1 cellular context compared by ENCODE assay signal in genomic region chr11:72969894-72970335, GRCh38.
TF ChIP-seq lines count a peak whose summit lies in the region.

No MANE protein-coding gene starts in this region.

TF ChIP-seq in GM23338, 12 proteins besides CTCF, POLR2A, EP300 and RAD21 (continued from another document):
- TF ChIP-seq, protein P1, sequence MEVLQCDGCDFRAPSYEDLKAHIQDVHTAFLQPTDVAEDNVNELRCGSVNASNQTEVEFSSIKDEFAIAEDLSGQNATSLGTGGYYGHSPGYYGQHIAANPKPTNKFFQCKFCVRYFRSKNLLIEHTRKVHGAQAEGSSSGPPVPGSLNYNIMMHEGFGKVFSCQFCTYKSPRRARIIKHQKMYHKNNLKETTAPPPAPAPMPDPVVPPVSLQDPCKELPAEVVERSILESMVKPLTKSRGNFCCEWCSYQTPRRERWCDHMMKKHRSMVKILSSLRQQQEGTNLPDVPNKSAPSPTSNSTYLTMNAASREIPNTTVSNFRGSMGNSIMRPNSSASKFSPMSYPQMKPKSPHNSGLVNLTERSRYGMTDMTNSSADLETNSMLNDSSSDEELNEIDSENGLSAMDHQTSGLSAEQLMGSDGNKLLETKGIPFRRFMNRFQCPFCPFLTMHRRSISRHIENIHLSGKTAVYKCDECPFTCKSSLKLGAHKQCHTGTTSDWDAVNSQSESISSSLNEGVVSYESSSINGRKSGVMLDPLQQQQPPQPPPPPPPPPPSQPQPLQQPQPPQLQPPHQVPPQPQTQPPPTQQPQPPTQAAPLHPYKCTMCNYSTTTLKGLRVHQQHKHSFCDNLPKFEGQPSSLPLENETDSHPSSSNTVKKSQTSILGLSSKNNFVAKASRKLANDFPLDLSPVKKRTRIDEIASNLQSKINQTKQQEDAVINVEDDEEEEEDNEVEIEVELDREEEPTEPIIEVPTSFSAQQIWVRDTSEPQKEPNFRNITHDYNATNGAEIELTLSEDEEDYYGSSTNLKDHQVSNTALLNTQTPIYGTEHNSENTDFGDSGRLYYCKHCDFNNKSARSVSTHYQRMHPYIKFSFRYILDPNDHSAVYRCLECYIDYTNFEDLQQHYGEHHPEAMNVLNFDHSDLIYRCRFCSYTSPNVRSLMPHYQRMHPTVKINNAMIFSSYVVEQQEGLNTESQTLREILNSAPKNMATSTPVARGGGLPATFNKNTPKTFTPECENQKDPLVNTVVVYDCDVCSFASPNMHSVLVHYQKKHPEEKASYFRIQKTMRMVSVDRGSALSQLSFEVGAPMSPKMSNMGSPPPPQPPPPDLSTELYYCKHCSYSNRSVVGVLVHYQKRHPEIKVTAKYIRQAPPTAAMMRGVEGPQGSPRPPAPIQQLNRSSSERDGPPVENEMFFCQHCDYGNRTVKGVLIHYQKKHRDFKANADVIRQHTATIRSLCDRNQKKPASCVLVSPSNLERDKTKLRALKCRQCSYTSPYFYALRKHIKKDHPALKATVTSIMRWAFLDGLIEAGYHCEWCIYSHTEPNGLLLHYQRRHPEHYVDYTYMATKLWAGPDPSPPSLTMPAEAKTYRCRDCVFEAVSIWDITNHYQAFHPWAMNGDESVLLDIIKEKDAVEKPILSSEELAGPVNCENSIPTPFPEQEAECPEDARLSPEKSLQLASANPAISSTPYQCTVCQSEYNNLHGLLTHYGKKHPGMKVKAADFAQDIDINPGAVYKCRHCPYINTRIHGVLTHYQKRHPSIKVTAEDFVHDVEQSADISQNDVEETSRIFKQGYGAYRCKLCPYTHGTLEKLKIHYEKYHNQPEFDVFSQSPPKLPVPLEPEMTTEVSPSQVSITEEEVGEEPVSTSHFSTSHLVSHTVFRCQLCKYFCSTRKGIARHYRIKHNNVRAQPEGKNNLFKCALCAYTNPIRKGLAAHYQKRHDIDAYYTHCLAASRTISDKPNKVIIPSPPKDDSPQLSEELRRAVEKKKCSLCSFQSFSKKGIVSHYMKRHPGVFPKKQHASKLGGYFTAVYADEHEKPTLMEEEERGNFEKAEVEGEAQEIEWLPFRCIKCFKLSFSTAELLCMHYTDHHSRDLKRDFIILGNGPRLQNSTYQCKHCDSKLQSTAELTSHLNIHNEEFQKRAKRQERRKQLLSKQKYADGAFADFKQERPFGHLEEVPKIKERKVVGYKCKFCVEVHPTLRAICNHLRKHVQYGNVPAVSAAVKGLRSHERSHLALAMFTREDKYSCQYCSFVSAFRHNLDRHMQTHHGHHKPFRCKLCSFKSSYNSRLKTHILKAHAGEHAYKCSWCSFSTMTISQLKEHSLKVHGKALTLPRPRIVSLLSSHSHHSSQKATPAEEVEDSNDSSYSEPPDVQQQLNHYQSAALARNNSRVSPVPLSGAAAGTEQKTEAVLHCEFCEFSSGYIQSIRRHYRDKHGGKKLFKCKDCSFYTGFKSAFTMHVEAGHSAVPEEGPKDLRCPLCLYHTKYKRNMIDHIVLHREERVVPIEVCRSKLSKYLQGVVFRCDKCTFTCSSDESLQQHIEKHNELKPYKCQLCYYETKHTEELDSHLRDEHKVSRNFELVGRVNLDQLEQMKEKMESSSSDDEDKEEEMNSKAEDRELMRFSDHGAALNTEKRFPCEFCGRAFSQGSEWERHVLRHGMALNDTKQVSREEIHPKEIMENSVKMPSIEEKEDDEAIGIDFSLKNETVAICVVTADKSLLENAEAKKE (CRISPR knock-in tag; IDR thresholded peaks at IDR 0.05): no peak
- TF ChIP-seq STAT1 (IDR thresholded peaks at IDR 0.05; ENCODE audit: unreplicated experiment): no peak
- no peak for TF ChIP-seq CREB1 (CRISPR knock-in tag; IDR thresholded peaks at IDR 0.05; ENCODE audit: low read depth)
- TF ChIP-seq ZNF114 (CRISPR knock-in tag; IDR thresholded peaks at IDR 0.05): no peak
- no peak for TF ChIP-seq ZNF331 (CRISPR knock-in tag; IDR thresholded peaks at IDR 0.05; ENCODE audit: low read depth)
- TF ChIP-seq, protein P2, sequence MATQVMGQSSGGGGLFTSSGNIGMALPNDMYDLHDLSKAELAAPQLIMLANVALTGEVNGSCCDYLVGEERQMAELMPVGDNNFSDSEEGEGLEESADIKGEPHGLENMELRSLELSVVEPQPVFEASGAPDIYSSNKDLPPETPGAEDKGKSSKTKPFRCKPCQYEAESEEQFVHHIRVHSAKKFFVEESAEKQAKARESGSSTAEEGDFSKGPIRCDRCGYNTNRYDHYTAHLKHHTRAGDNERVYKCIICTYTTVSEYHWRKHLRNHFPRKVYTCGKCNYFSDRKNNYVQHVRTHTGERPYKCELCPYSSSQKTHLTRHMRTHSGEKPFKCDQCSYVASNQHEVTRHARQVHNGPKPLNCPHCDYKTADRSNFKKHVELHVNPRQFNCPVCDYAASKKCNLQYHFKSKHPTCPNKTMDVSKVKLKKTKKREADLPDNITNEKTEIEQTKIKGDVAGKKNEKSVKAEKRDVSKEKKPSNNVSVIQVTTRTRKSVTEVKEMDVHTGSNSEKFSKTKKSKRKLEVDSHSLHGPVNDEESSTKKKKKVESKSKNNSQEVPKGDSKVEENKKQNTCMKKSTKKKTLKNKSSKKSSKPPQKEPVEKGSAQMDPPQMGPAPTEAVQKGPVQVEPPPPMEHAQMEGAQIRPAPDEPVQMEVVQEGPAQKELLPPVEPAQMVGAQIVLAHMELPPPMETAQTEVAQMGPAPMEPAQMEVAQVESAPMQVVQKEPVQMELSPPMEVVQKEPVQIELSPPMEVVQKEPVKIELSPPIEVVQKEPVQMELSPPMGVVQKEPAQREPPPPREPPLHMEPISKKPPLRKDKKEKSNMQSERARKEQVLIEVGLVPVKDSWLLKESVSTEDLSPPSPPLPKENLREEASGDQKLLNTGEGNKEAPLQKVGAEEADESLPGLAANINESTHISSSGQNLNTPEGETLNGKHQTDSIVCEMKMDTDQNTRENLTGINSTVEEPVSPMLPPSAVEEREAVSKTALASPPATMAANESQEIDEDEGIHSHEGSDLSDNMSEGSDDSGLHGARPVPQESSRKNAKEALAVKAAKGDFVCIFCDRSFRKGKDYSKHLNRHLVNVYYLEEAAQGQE (IDR thresholded peaks at IDR 0.05; ENCODE audit: unreplicated experiment): no peak
